40 cellular contexts compared by ENCODE assay signal in the genomic region with DNA sequence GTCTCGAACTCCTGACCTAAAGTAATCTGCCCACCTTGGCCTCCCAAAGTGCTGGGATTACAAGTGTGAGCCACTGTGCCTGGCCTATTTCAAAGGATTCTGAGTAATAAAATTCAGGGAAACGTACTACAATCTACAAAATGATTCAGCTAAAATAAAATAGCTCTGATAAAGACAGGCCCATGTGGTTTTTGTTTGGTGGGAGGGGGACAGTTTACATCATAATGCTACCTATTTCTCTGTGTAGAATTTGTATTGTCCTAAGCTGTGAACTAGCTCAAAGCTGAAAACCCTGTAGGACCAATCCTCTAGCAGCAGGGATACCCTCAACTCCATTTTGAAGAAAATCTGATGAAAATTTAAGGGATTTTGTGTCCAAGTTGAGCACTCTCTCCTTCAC.
"Had no signal": no experiment of that assay in that cellular context is flagged by ENCODE, and none has a peak within 500 bp of the region (broad histone marks: within the 10 kb centered on the region; RNA-seq: fewer than 3 reads in every experiment).

No MANE protein-coding gene starts in this region.

- DNase-seq: activated CD4-positive, alpha-beta memory T cell treated with anti-CD3 and anti-CD28 coated beads for 36 hours; activated CD4-positive, alpha-beta T cell treated with anti-CD3 and anti-CD28 coated beads for 4 hours; activated CD4-positive, alpha-beta T cell treated with anti-CD3 and anti-CD28 coated beads, Interleukin-2, amount 10 ng/mL, durations not matched to agents 24 days and 14 days; activated CD4-positive, alpha-beta T cell treated with anti-CD3 and anti-CD28 coated beads, Interleukin-2, amount 50 U/mL, for 1 hour; activated CD4-positive, alpha-beta T cell treated with anti-CD3 and anti-CD28 coated beads, Interleukin-2, amount 50 U/mL, for 4 hours; activated CD4-positive, CD25-positive, alpha-beta regulatory T cell; activated CD8-positive, alpha-beta memory T cell treated with anti-CD3 and anti-CD28 coated beads, Interleukin-2, amount 50 U/mL, for 4 hours; activated CD8-positive, alpha-beta T cell treated with anti-CD3 and anti-CD28 coated beads for 36 hours; activated effector memory CD4-positive, alpha-beta T cell treated with anti-CD3 and anti-CD28 coated beads, Interleukin-2, amount 50 U/mL, for 16 hours; activated gamma-delta T cell treated with Interleukin-2 at 50 U/mL for 16 hours; activated naive CD4-positive, alpha-beta T cell; activated naive CD4-positive, alpha-beta T cell treated with anti-CD3 and anti-CD28 coated beads for 36 hours; activated naive CD4-positive, alpha-beta T cell treated with anti-CD3 and anti-CD28 coated beads, Interleukin-2, amount 50 U/mL, for 16 hours; activated naive CD8-positive, alpha-beta T cell treated with anti-CD3 and anti-CD28 coated beads for 36 hours; activated T-cell treated with anti-CD3 and anti-CD28 coated beads for 4 hours; activated T-cell treated with anti-CD3 and anti-CD28 coated beads, Interleukin-2, amount 50 U/mL, for 1 hour; activated T-cell treated with anti-CD3 and anti-CD28 coated beads, Interleukin-2, amount 50 U/mL, for 4 hours; activated T-cell treated with anti-CD3 and anti-CD28 coated beads, Interleukin-2, amount 50 U/mL, for 72 hours; adrenal gland; amniotic stem cell; anterior cingulate cortex; caudate nucleus; cerebellar nuclear complex; colonic mucosa; T-helper 1 cell; T-helper 2 cell; T-helper 9 cell had no signal

- H3K27ac ChIP-seq: adrenal gland, ascending aorta, cardiac muscle cell, colonic mucosa, VCaP had no signal

- H3K4me1 Mint-ChIP-seq: brain; central memory CD8-positive, alpha-beta T cell had no signal

- ATAC-seq: activated CD4-positive, CD25-positive, alpha-beta regulatory T cell treated with anti-CD3 and anti-CD28 coated beads, Interleukin-2, amount 50 U/mL, for 24 hours; activated CD8-positive, alpha-beta T cell treated with anti-CD3 and anti-CD28 coated beads for 36 hours; activated naive CD4-positive, alpha-beta T cell treated with anti-CD3 and anti-CD28 coated beads, Interleukin-2, amount 50 U/mL, for 72 hours; activated T-cell treated with anti-CD3 and anti-CD28 coated beads, Interleukin-2, amount 50 U/mL, for 4 hours; activated T-cell treated with anti-CD3 and anti-CD28 coated beads, Interleukin-2, amount 50 U/mL, for 72 hours; activated T-helper 17 cell treated with anti-CD3 and anti-CD28 coated beads, Interleukin-2, amount 50 U/mL, for 72 hours had no signal

- H3K4me3 ChIP-seq: adrenal gland, ascending aorta, cardiac muscle cell, colonic mucosa had no signal

- H3K36me3 ChIP-seq: adrenal gland, cardiac muscle cell, colonic mucosa had no signal

- H3K27me3 Mint-ChIP-seq: activated CD4-positive, alpha-beta memory T cell treated with anti-CD3 and anti-CD28 coated beads for 36 hours; activated CD4-positive, alpha-beta T cell treated with anti-CD3 and anti-CD28 coated beads, Interleukin-2, amount 10 ng/mL, durations not matched to agents 24 days and 14 days; activated CD8-positive, alpha-beta T cell treated with anti-CD3 and anti-CD28 coated beads for 36 hours; activated naive CD8-positive, alpha-beta T cell treated with anti-CD3 and anti-CD28 coated beads for 36 hours; activated T-helper 17 cell treated with anti-CD3 and anti-CD28 coated beads, Interleukin-2, amount 50 U/mL, for 72 hours; brain; central memory CD8-positive, alpha-beta T cell had no signal

- H3K4me3 Mint-ChIP-seq: activated CD4-positive, alpha-beta memory T cell treated with anti-CD3 and anti-CD28 coated beads for 36 hours; activated CD4-positive, alpha-beta T cell treated with anti-CD3 and anti-CD28 coated beads, Interleukin-2, amount 10 ng/mL, durations not matched to agents 24 days and 14 days; activated CD8-positive, alpha-beta T cell treated with anti-CD3 and anti-CD28 coated beads for 36 hours; activated naive CD4-positive, alpha-beta T cell treated with anti-CD3 and anti-CD28 coated beads for 36 hours; activated naive CD8-positive, alpha-beta T cell treated with anti-CD3 and anti-CD28 coated beads for 36 hours; activated T-cell treated with anti-CD3 and anti-CD28 coated beads, Interleukin-2, amount 50 U/mL, for 4 hours; activated T-cell treated with anti-CD3 and anti-CD28 coated beads, Interleukin-2, amount 50 U/mL, for 72 hours; activated T-helper 1 cell treated with anti-CD3 and anti-CD28 coated beads, Interleukin-12 subunit alpha, Interleukin-12 subunit beta, Interleukin-2, Interleukin-4 antibody, amounts not matched to agents 30 ng/mL and 10 ng/mL and 1 ng/mL, durations not matched to agents 14 hours and 24 hours and 36 hours; activated T-helper 17 cell treated with anti-CD3 and anti-CD28 coated beads, Interleukin-2, amount 50 U/mL, for 72 hours; brain; central memory CD8-positive, alpha-beta T cell; T-helper 1 cell treated with Interleukin-12 subunit alpha and Interleukin-12 subunit beta and Interleukin-4 antibody, amounts not matched to agents 30 μg/mL and 1 μg/mL, for 36 hours; T-helper 2 cell treated with Interferon-gamma antibody and Interleukin-4, amounts not matched to agents 5 μg/mL and 100 μg/mL, for 36 hours had no signal

- FAIRE-seq: bronchial epithelial cell, TTC549 had no signal

- H3K27ac Mint-ChIP-seq: activated CD4-positive, alpha-beta memory T cell treated with anti-CD3 and anti-CD28 coated beads for 36 hours; activated CD4-positive, alpha-beta T cell treated with anti-CD3 and anti-CD28 coated beads, Interleukin-2, amount 10 ng/mL, durations not matched to agents 24 days and 14 days; activated CD8-positive, alpha-beta T cell treated with anti-CD3 and anti-CD28 coated beads for 36 hours; activated naive CD4-positive, alpha-beta T cell treated with anti-CD3 and anti-CD28 coated beads for 36 hours; activated naive CD4-positive, alpha-beta T cell treated with anti-CD3 and anti-CD28 coated beads, Interleukin-2, amount 50 U/mL, for 72 hours; activated naive CD8-positive, alpha-beta T cell treated with anti-CD3 and anti-CD28 coated beads for 36 hours; activated T-helper 1 cell treated with anti-CD3 and anti-CD28 coated beads, Interleukin-12 subunit alpha, Interleukin-12 subunit beta, Interleukin-2, Interleukin-4 antibody, amounts not matched to agents 30 ng/mL and 10 ng/mL and 1 ng/mL, durations not matched to agents 14 hours and 24 hours and 36 hours; activated T-helper 17 cell treated with anti-CD3 and anti-CD28 coated beads, Interleukin-2, amount 50 U/mL, for 72 hours; brain; T-helper 1 cell treated with Interleukin-12 subunit alpha and Interleukin-12 subunit beta and Interleukin-4 antibody, amounts not matched to agents 30 μg/mL and 1 μg/mL, for 36 hours; T-helper 2 cell treated with Interferon-gamma antibody and Interleukin-4, amounts not matched to agents 5 μg/mL and 100 μg/mL, for 36 hours had no signal

- H3K9me3 ChIP-seq: adrenal gland, ascending aorta, colonic mucosa had no signal

- H3K9me3 Mint-ChIP-seq: activated CD4-positive, alpha-beta memory T cell treated with anti-CD3 and anti-CD28 coated beads for 36 hours; activated CD4-positive, alpha-beta T cell treated with anti-CD3 and anti-CD28 coated beads, Interleukin-2, amount 10 ng/mL, durations not matched to agents 24 days and 14 days; activated CD8-positive, alpha-beta T cell treated with anti-CD3 and anti-CD28 coated beads for 36 hours; activated naive CD4-positive, alpha-beta T cell treated with anti-CD3 and anti-CD28 coated beads for 36 hours; activated naive CD4-positive, alpha-beta T cell treated with anti-CD3 and anti-CD28 coated beads, Interleukin-2, amount 50 U/mL, for 72 hours; activated naive CD8-positive, alpha-beta T cell treated with anti-CD3 and anti-CD28 coated beads for 36 hours; activated T-cell treated with anti-CD3 and anti-CD28 coated beads, Interleukin-2, amount 50 U/mL, for 4 hours; activated T-cell treated with anti-CD3 and anti-CD28 coated beads, Interleukin-2, amount 50 U/mL, for 72 hours; activated T-helper 1 cell treated with anti-CD3 and anti-CD28 coated beads, Interleukin-12 subunit alpha, Interleukin-12 subunit beta, Interleukin-2, Interleukin-4 antibody, amounts not matched to agents 30 ng/mL and 10 ng/mL and 1 ng/mL, durations not matched to agents 14 hours and 24 hours and 36 hours; activated T-helper 17 cell treated with anti-CD3 and anti-CD28 coated beads, Interleukin-2, amount 50 U/mL, for 72 hours; brain; central memory CD8-positive, alpha-beta T cell; T-helper 1 cell treated with Interleukin-12 subunit alpha and Interleukin-12 subunit beta and Interleukin-4 antibody, amounts not matched to agents 30 μg/mL and 1 μg/mL, for 36 hours; T-helper 2 cell treated with Interferon-gamma antibody and Interleukin-4, amounts not matched to agents 5 μg/mL and 100 μg/mL, for 36 hours had no signal

- H3K4me1 ChIP-seq: adrenal gland, ascending aorta, colonic mucosa had no signal

- H3K27me3 ChIP-seq: adrenal gland, ascending aorta, cardiac muscle cell, colonic mucosa had no signal
